ENCODE assay signal across 1 cellular context in genomic region chr19:45786533-45786894, GRCh38.
TF ChIP-seq lines count a peak whose summit lies in the region.

No MANE protein-coding gene starts in this region.

TF ChIP-seq in IMR-90, 13 proteins besides CTCF, POLR2A, EP300 and RAD21:
- TF ChIP-seq BHLHE40 (IDR thresholded peaks at IDR 0.05; ENCODE audit: low read depth, low read length), result no peak
- no peak for TF ChIP-seq ELK1 (IDR thresholded peaks at IDR 0.05; ENCODE audit: borderline replicate concordance, low read depth, low read length)
- TF ChIP-seq SMC3 (IDR thresholded peaks at IDR 0.05; ENCODE audit: low read depth, low read length), result no peak
- no peak for TF ChIP-seq MAZ (IDR thresholded peaks at IDR 0.05; ENCODE audit: borderline replicate concordance, low read depth, low read length)
- TF ChIP-seq RFX5 (IDR thresholded peaks at IDR 0.05; ENCODE audit: low read depth, low read length), result no peak
- no peak for TF ChIP-seq USF2 (IDR thresholded peaks at IDR 0.05; ENCODE audit: low read depth, low read length)
- TF ChIP-seq NFE2L2 (IDR thresholded peaks at IDR 0.05; ENCODE audit: low read depth, low read length), result no peak
- TF ChIP-seq MAFK (IDR thresholded peaks at IDR 0.05; ENCODE audit: low read depth, low read length), result no peak
- TF ChIP-seq CEBPB (IDR thresholded peaks at IDR 0.05; ENCODE audit: low read depth, low read length), result no peak
- no peak for TF ChIP-seq MXI1 (IDR thresholded peaks at IDR 0.05; ENCODE audit: borderline replicate concordance, low read depth, low read length)
- TF ChIP-seq RCOR1 (IDR thresholded peaks at IDR 0.05; ENCODE audit: insufficient replicate concordance, low read length), result no peak
- TF ChIP-seq FOS (IDR thresholded peaks at IDR 0.05; ENCODE audit: low read depth, low read length), result no peak
- TF ChIP-seq CHD1 (IDR thresholded peaks at IDR 0.05; ENCODE audit: low read depth, low read length), result no peak
